ENCODE assay signal across 7 cellular contexts in the genomic region with DNA sequence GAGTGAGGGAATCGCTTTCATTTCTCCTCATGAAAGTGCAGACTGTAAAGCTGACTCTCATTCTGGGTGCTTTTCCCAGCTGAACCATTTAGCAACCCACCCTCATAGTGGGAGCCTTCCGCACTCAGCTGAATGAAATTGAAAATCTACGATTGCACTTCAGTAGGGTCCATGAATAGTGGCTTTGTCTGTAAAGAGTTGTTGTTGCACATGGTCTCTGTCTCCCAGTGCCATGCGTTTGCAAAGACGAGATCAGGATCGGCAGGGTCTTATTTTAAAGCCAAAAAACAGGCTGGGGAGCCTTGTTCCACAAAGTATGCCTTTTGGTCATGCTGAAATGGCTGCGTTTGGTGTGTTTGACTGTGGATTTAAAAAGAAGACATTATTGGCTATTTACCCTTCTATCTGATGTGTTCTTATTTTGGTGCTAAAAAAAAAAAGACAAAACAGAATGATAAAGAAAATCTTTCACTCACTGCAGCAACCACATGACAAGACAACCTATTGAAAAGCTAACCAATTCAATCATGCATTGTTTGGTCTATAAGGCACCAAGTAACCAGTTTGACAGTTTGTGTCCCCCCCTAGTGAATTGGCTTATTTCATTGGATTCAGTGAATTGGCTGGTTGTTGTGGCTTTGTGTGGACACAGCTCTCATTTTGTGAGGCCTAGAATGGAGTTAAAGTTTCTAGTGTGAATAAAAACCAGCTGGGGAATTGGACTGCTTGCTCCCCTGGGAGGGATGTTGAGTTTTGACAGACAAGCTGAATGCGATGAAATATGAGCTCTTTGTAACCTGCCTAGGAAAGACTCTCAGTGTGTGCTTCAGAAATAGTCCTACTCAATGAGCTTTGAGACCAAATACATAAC.
DNase-seq lines count a peak whose midpoint lies in the region; ATAC-seq and TF ChIP-seq lines count a peak whose summit lies in the region.

No MANE protein-coding gene starts in this region.

- H3K27ac Mint-ChIP-seq in WTC11, result peak overlapping the region; percentile 90

- H4K20me1 ChIP-seq in MM.1S (ENCODE audit: insufficient read depth, low read length), result no peaks in the 10 kb centered on the region

- H3K9me3 Mint-ChIP-seq in WTC11, result no peaks in the 10 kb centered on the region

- H3F3A ChIP-seq in MM.1S (ENCODE audit: insufficient read depth, low read length), result peaks cover 22% of the 10 kb centered on the region

- peak overlapping the region; percentile 66; the same call in 1 of the 2 replicates for H3K4me2 ChIP-seq in MM.1S (ENCODE audit: low read depth, low read length)

- no peaks in the 10 kb centered on the region for H3K9me3 ChIP-seq in MM.1S (replicated peaks; ENCODE audit: insufficient read depth, low read length)
- no peaks in the 10 kb centered on the region for H3K9me3 ChIP-seq in heart right ventricle

- H3K79me2 ChIP-seq in MM.1S (ENCODE audit: low read length), result peaks cover 60% of the 10 kb centered on the region

- H2AFZ ChIP-seq in MM.1S (ENCODE audit: low read length), result no peak overlapping the region

- DNase-seq in MM.1S (no peak), WTC11 (ENCODE audit: low spot score) (no peak), heart right ventricle (no peak), DMS114 treated with DMSO at 0.1 percent for 48 hours (lab: John Stamatoyannopoulos, UW; ENCODE audit: unreplicated experiment) (no peak), hepatic stellate cell (ENCODE audit: low spot score) (no peak)

- peaks cover 7% of the 10 kb centered on the region for H3K36me3 Mint-ChIP-seq in WTC11

- ATAC-seq in WTC11 (no peak), heart right ventricle (peak in 2 of 8 donors; percentile 46 to 49), HG03175 (IDR thresholded peaks at IDR 0.05; ENCODE audit: unreplicated experiment) (no peak)

- no peaks in the 10 kb centered on the region for H3K27me3 Mint-ChIP-seq in WTC11 (ENCODE audit: low read depth)

- H3K36me3 ChIP-seq in MM.1S (replicated peaks; ENCODE audit: insufficient read depth, low read length) (no peaks in the 10 kb centered on the region), heart right ventricle (peaks cover 0 to 21% (median 0%) of the 10 kb centered on the region in 9 donors)

- no peak overlapping the region for H3K4me3 Mint-ChIP-seq in WTC11

- TF ChIP-seq CTCF in MM.1S (IDR thresholded peaks at IDR 0.05; ENCODE audit: low read length) (no peak), WTC11 (IDR thresholded peaks at IDR 0.05) (no peak), heart right ventricle (IDR thresholded peaks at IDR 0.05) (no peak)

- CTCF ChIA-PET in WTC11 (lab: Charles Lee), result interaction anchor here (1.0 to 3.0 kb wide), 6 partner anchors 16 to 173 kb away, joined by 3 to 16 read pairs (median 5); no protein-coding TSS in a partner anchor

- H3K4me1 Mint-ChIP-seq in WTC11, result peaks cover 33% of the 10 kb centered on the region

- POLR2A ChIA-PET in WTC11 (lab: Charles Lee), result interaction anchor here (1.1 kb wide), 1 partner anchor 49 kb away, joined by 5 read pairs; no protein-coding TSS in a partner anchor

- 74 to 77% methylated on average over 8 of the region's 8 CpGs for WGBS in heart right ventricle, 2 donors

- H3K27me3 ChIP-seq in MM.1S (replicated peaks; ENCODE audit: insufficient read depth, low read length) (no peaks in the 10 kb centered on the region), heart right ventricle (no peaks in the 10 kb centered on the region)

- intact Hi-C loops in heart right ventricle (cut with DNase I), result loop anchor here in 7 of 10 donors (1.0 to 10.0 kb wide), 6 partner anchors 41 to 65 kb away; a partner anchor contains a TSS

- no peak overlapping the region for H3K27ac ChIP-seq in MM.1S (ENCODE audit: low read length)
- peak overlapping the region in 7 of 10 donors; percentile 16 to 80 (median 54) for H3K27ac ChIP-seq in heart right ventricle
- H3K27ac ChIP-seq in skin epidermis, result peak overlapping the region in 20 of 21 experiments; percentile 26 to 85 (median 71)

- H3K9ac ChIP-seq in MM.1S (ENCODE audit: low read length), result no peak overlapping the region

- H3K4me3 ChIP-seq in MM.1S (ENCODE audit: low read length), result no peak overlapping the region
- H3K4me3 ChIP-seq in heart right ventricle, result no peak overlapping the region
- H3K4me3 ChIP-seq in skin epidermis, result peak overlapping the region in 1 of 7 experiments; percentile 2

- peaks cover 46% of the 10 kb centered on the region for H3K4me1 ChIP-seq in MM.1S (ENCODE audit: low read length)
- H3K4me1 ChIP-seq in heart right ventricle, result peaks cover 13 to 83% (median 70%) of the 10 kb centered on the region in 9 donors

- no peaks in the 10 kb centered on the region for H3K9me2 ChIP-seq in MM.1S (replicated peaks; ENCODE audit: insufficient read depth, low read length)

TF ChIP-seq in WTC11, 78 proteins besides CTCF, POLR2A, EP300 and RAD21:
- no peak for TF ChIP-seq ZNF121 (CRISPR knock-in tag; IDR thresholded peaks at IDR 0.05)
